Comparison of ENCODE assay signal across 2 cellular contexts in genomic region chr1:67348586-67349252, GRCh38.
A peak's percentile ranks its signal among the peaks of the same experiment; 100 is the strongest.
TF ChIP-seq lines count a peak whose summit lies in the region.

No MANE protein-coding gene starts in this region.

TF ChIP-seq in GM23338, 12 proteins besides CTCF, POLR2A, EP300 and RAD21:
- TF ChIP-seq ZNF331 (CRISPR knock-in tag; IDR thresholded peaks at IDR 0.05; ENCODE audit: low read depth) (no peak), REST (IDR thresholded peaks at IDR 0.05; ENCODE audit: unreplicated experiment) (no peak), ZNF462 (CRISPR knock-in tag; IDR thresholded peaks at IDR 0.05) (no peak), STAT1 (IDR thresholded peaks at IDR 0.05; ENCODE audit: unreplicated experiment) (no peak), JUNB (IDR thresholded peaks at IDR 0.05; ENCODE audit: unreplicated experiment) (no peak), CREB1 (CRISPR knock-in tag; IDR thresholded peaks at IDR 0.05; ENCODE audit: low read depth) (no peak), EZH2phosphoT487 (IDR thresholded peaks at IDR 0.05; ENCODE audit: unreplicated experiment) (no peak), NANOG (IDR thresholded peaks at IDR 0.05; ENCODE audit: borderline replicate concordance) (no peak), ETS1 (IDR thresholded peaks at IDR 0.05) (no peak), POLR2AphosphoS5 (IDR thresholded peaks at IDR 0.05; ENCODE audit: low read depth) (no peak), EZH2 (IDR thresholded peaks at IDR 0.05; ENCODE audit: low read depth, unreplicated experiment) (no peak), ZNF114 (CRISPR knock-in tag; IDR thresholded peaks at IDR 0.05) (no peak)

TF ChIP-seq in H1, 55 proteins besides CTCF, POLR2A, EP300 and RAD21:
- TF ChIP-seq KDM4A (IDR thresholded peaks at IDR 0.05; ENCODE audit: low read depth, low read length, severe bottlenecking) (peak; percentile 3), ATF3 (IDR thresholded peaks at IDR 0.05; ENCODE audit: insufficient read depth, low read depth, low read length) (no peak)
TF ChIP-seq in H1: peak in this region for 1.
